In the genomic region with DNA sequence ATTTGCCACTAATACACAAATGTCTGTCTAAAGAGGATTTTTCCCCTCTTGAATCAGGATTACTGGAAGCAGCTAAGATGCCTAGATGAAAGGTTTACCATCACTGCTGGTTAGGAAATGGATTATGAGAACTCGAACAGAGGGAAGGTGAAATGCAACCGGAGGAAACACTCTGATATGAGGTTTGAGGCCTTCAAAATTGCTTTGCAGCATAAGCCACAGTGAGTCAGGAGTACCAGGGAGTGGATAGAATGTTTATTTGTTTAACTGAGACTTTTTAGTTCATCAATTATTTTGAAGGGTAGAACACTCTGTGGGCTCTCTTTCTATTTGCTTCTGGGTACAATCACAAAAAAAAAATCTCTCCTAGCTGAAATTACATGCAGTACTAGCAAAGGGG, we compare ENCODE assay signal across 28 cellular contexts. TPM values are rescaled to one million over a fixed set of nuclear protein-coding genes. Genes with fewer than 3 reads are reported as not detected.
DNase-seq lines count a peak whose midpoint lies in the region; ATAC-seq and TF ChIP-seq lines count a peak whose summit lies in the region.
"Had no signal": no experiment of that assay in that cellular context is flagged by ENCODE, and none has a peak within 500 bp of the region (broad histone marks: within the 10 kb centered on the region; RNA-seq: fewer than 3 reads in every experiment).

No MANE protein-coding gene starts in this region.

- H3K4me3 ChIP-seq in skeletal muscle cell (ENCODE audit: low read depth, low read length): no peak overlapping the region
- H3K4me3 ChIP-seq: gastroesophageal sphincter, lower lobe of right lung, prostate gland, skin epidermis had no signal

- no peaks in the 10 kb centered on the region for H3K9me3 Mint-ChIP-seq in chondrocyte (ENCODE audit: low read depth)
- H3K9me3 Mint-ChIP-seq: CD8-positive, alpha-beta memory T cell; neural crest cell; stimulated activated naive B cell treated with anti-CD40 and anti-IgM and Interleukin-4, amounts not matched to agents 10 μg/mL and 1 μg/mL and 100 μg/mL, for 72 hours had no signal

- H3K27me3 Mint-ChIP-seq in chondrocyte (ENCODE audit: low read depth): no peaks in the 10 kb centered on the region
- H3K27me3 Mint-ChIP-seq: CD8-positive, alpha-beta memory T cell; stimulated activated naive B cell treated with anti-CD40 and anti-IgM and Interleukin-4, amounts not matched to agents 10 μg/mL and 1 μg/mL and 100 μg/mL, for 72 hours had no signal

- no peak for ATAC-seq in GM19035 (IDR thresholded peaks at IDR 0.05; ENCODE audit: unreplicated experiment)
- ATAC-seq in HG03196 (IDR thresholded peaks at IDR 0.05; ENCODE audit: unreplicated experiment): no peak
- ATAC-seq: gastroesophageal sphincter; lower lobe of right lung; Right ventricle myocardium inferior; stimulated activated naive B cell treated with anti-CD40 and anti-IgM and Interleukin-4, amounts not matched to agents 10 μg/mL and 1 μg/mL and 100 μg/mL, for 72 hours had no signal

- peaks cover 12% of the 10 kb centered on the region for H3K36me3 Mint-ChIP-seq in chondrocyte (ENCODE audit: low read depth)

- H3K4me1 Mint-ChIP-seq in chondrocyte (ENCODE audit: low read depth): peaks cover 3% of the 10 kb centered on the region
- H3K4me1 Mint-ChIP-seq: CD8-positive, alpha-beta memory T cell; neural crest cell; stimulated activated naive B cell treated with anti-CD40 and anti-IgM and Interleukin-4, amounts not matched to agents 10 μg/mL and 1 μg/mL and 100 μg/mL, for 72 hours had no signal

- DNase-seq in EL (peak; percentile 28), NCI-H82 treated with DMSO at 0.1 percent for 48 hours (lab: John Stamatoyannopoulos, UW; ENCODE audit: unreplicated experiment) (peak; percentile 17), fibroblast of gingiva (ENCODE audit: low read depth) (peak; percentile 21), skeletal muscle cell (ENCODE audit: low read depth) (peak; percentile 28), middle frontal gyrus (ENCODE audit: extremely low spot score, low spot score) (no peak), chondrocyte (ENCODE audit: low spot score) (no peak)
- DNase-seq: activated CD4-positive, alpha-beta T cell treated with anti-CD3 and anti-CD28 coated beads, Interleukin-2, amount 50 U/mL, for 48 hours; activated CD4-positive, CD25-positive, alpha-beta regulatory T cell; activated gamma-delta T cell; CD8-positive, alpha-beta memory T cell; GOT3; KBM-7; lower lobe of right lung; NCI-H1048; NCI-H187 treated with DMSO at 0.1 percent for 48 hours; NCI-H2227 treated with DMSO at 0.1 percent for 48 hours; stimulated activated naive B cell treated with anti-CD40 and anti-IgM and Interleukin-4, amounts not matched to agents 10 μg/mL and 1 μg/mL and 100 μg/mL, for 72 hours; T1000 had no signal

- TF ChIP-seq CTCF in chondrocyte (IDR thresholded peaks at IDR 0.05): no peak

- no peak overlapping the region for H3K27ac Mint-ChIP-seq in chondrocyte (ENCODE audit: unreplicated experiment)
- H3K27ac Mint-ChIP-seq: stimulated activated naive B cell treated with anti-CD40 and anti-IgM and Interleukin-4, amounts not matched to agents 10 μg/mL and 1 μg/mL and 100 μg/mL, for 72 hours had no signal

- no peak overlapping the region for H3K4me3 Mint-ChIP-seq in chondrocyte (ENCODE audit: unreplicated experiment)
- H3K4me3 Mint-ChIP-seq: CD8-positive, alpha-beta memory T cell; neural crest cell; stimulated activated naive B cell treated with anti-CD40 and anti-IgM and Interleukin-4, amounts not matched to agents 10 μg/mL and 1 μg/mL and 100 μg/mL, for 72 hours had no signal

RNA-seq across cellular contexts. Expression of a gene that starts 18.1 kb away (rescaled TPM):
- 8.9 to 13.5 TPM (median 11.8 TPM) in 3 replicates for total RNA-seq in chondrocyte

RNA-seq across cellular contexts. Expression of a gene that starts 45.7 kb away (rescaled TPM):
- not detected in 3 replicates for total RNA-seq in chondrocyte
- total RNA-seq: cardiac septum; CD8-positive, alpha-beta memory T cell; dermis microvascular lymphatic vessel endothelial cell; kidney epithelial cell; lower lobe of right lung; neural crest cell; Right ventricle myocardium inferior had no signal

Comparison
In these comparisons a context has a peak if more than half of its experiments do, and no peak if none do; other contexts are left out.
1. DNase-seq: peak in EL (single experiment), NCI-H82 treated with DMSO at 0.1 percent for 48 hours (single experiment), fibroblast of gingiva (single experiment) and skeletal muscle cell (single experiment); none in middle frontal gyrus (single experiment) and chondrocyte (single experiment).